17 cellular contexts compared by ENCODE assay signal in genomic region chr7:45982912-45983719, GRCh38.
DNase-seq lines count a peak whose midpoint lies in the region; ATAC-seq and TF ChIP-seq lines count a peak whose summit lies in the region.
"Had no signal": no experiment of that assay in that cellular context is flagged by ENCODE, and none has a peak within 500 bp of the region (broad histone marks: within the 10 kb centered on the region; RNA-seq: fewer than 3 reads in every experiment).

No MANE protein-coding gene starts in this region.

- no peak overlapping the region for H2AFZ ChIP-seq in neuronal stem cell (ENCODE audit: low read length)

- no peaks in the 10 kb centered on the region for H3K9me3 Mint-ChIP-seq in activated CD4-positive, alpha-beta T cell treated with anti-CD3 and anti-CD28 coated beads, Interleukin-2, amount 10 ng/mL, durations not matched to agents 24 days and 14 days
- no peaks in the 10 kb centered on the region for H3K9me3 Mint-ChIP-seq in activated CD4-positive, alpha-beta T cell treated with anti-CD3 and anti-CD28 coated beads for 36 hours (ENCODE audit: low read depth)

- H3K4me3 ChIP-seq in colonic mucosa (no peak overlapping the region), neuronal stem cell (ENCODE audit: low read length in 2 of 2) (no peak overlapping the region), vagina (no peak overlapping the region)
- H3K4me3 ChIP-seq: BLaER1 had no signal

- H4K91ac ChIP-seq in neuronal stem cell (ENCODE audit: low read depth, low read length, poor library complexity): no peak overlapping the region

- H3K9ac ChIP-seq in colonic mucosa (ENCODE audit: low read depth in 2 of 2, low read length in 2 of 2) (no peak overlapping the region), neuronal stem cell (ENCODE audit: low read depth, low read length, poor library complexity) (no peak overlapping the region)
- H3K9ac ChIP-seq: BLaER1 had no signal

- no peaks in the 10 kb centered on the region for H3K36me3 Mint-ChIP-seq in activated CD4-positive, alpha-beta T cell treated with anti-CD3 and anti-CD28 coated beads, Interleukin-2, amount 10 ng/mL, durations not matched to agents 24 days and 14 days (ENCODE audit: low read depth)
- peaks cover 21% of the 10 kb centered on the region for H3K36me3 Mint-ChIP-seq in activated CD4-positive, alpha-beta T cell treated with anti-CD3 and anti-CD28 coated beads for 36 hours (ENCODE audit: low read depth)

- H3K4me3 Mint-ChIP-seq in activated CD4-positive, alpha-beta T cell treated with anti-CD3 and anti-CD28 coated beads, Interleukin-2, amount 10 ng/mL, durations not matched to agents 24 days and 14 days: no peak overlapping the region
- H3K4me3 Mint-ChIP-seq in activated CD4-positive, alpha-beta T cell treated with anti-CD3 and anti-CD28 coated beads for 36 hours: no peak overlapping the region

- H2AK5ac ChIP-seq in neuronal stem cell (ENCODE audit: low read depth, low read length): peak overlapping the region; percentile 78

- no peaks in the 10 kb centered on the region for H3K36me3 ChIP-seq in colonic mucosa
- H3K36me3 ChIP-seq in neuronal stem cell (replicated peaks in 1 of 2; ENCODE audit: control insufficient read depth in 2 of 2, insufficient read depth in 2 of 2, low read length in 2 of 2): no peaks in the 10 kb centered on the region
- H3K36me3 ChIP-seq in vagina: no peaks in the 10 kb centered on the region
- H3K36me3 ChIP-seq: BLaER1 had no signal

- DNase-seq in activated CD4-positive, alpha-beta T cell treated with anti-CD3 and anti-CD28 coated beads, Interleukin-2, amount 10 ng/mL, durations not matched to agents 24 days and 14 days: peak; percentile 43
- no peak for DNase-seq in activated CD4-positive, alpha-beta T cell treated with anti-CD3 and anti-CD28 coated beads for 36 hours
- peak; percentile 12 for DNase-seq in colonic mucosa
- DNase-seq in neuronal stem cell (ENCODE audit: low spot score): no peak
- DNase-seq in vagina (ENCODE audit: extremely low spot score in 2 of 2): peak; percentile 43 to 75
- DNase-seq in activated naive CD4-positive, alpha-beta T cell (lab: John Stamatoyannopoulos, UW): no peak
- no peak for DNase-seq in hepatic stellate cell (ENCODE audit: low spot score)
- DNase-seq: 8988T, DMS79 treated with DMSO at 0.1 percent for 48 hours, GOT3, KBM-7, NCI-H1436 treated with DMSO at 0.1 percent for 48 hours, NCI-H2081, NCI-H510A treated with DMSO at 0.1 percent for 48 hours, NCI-H82 had no signal

- no peak overlapping the region for H4K8ac ChIP-seq in neuronal stem cell (ENCODE audit: low read depth, low read length)

- H3K9me3 ChIP-seq in colonic mucosa (no peaks in the 10 kb centered on the region), neuronal stem cell (replicated peaks in 1 of 2; ENCODE audit: control insufficient read depth in 2 of 2, insufficient read depth in 1 of 2, low read depth in 1 of 2, low read length in 2 of 2) (peaks cover 0 to 5% of the 10 kb centered on the region in 2 donors), vagina (no peaks in the 10 kb centered on the region)
- H3K9me3 ChIP-seq: BLaER1 had no signal

- no peak overlapping the region for H3K23ac ChIP-seq in neuronal stem cell (ENCODE audit: low read depth, low read length, poor library complexity)

- CTCF ChIA-PET in activated CD4-positive, alpha-beta T cell treated with anti-CD3 and anti-CD28 coated beads for 36 hours (lab: Charles Lee): interaction anchor here (0.8 to 1.0 kb wide), 2 partner anchors 12 to 1065 kb away, joined by 3 to 4 read pairs; no protein-coding TSS in a partner anchor

- no peaks in the 10 kb centered on the region for H3K79me1 ChIP-seq in neuronal stem cell (ENCODE audit: low read depth, low read length)

- H3K27ac ChIP-seq in colonic mucosa (no peak overlapping the region), neuronal stem cell (replicated peaks; ENCODE audit: low read length) (no peak overlapping the region), vagina (no peak overlapping the region)
- H3K27ac ChIP-seq: BLaER1 had no signal

- H3K27me3 ChIP-seq in colonic mucosa (no peaks in the 10 kb centered on the region), neuronal stem cell (ENCODE audit: control insufficient read depth in 3 of 3, insufficient read depth in 3 of 3, low read depth in 1 of 3, low read length in 3 of 3) (no peaks in the 10 kb centered on the region), vagina (no peaks in the 10 kb centered on the region)
- H3K27me3 ChIP-seq: BLaER1 had no signal

- H2BK120ac ChIP-seq in neuronal stem cell (ENCODE audit: low read depth, low read length): peak overlapping the region; percentile 4

- H3K4me1 Mint-ChIP-seq in activated CD4-positive, alpha-beta T cell treated with anti-CD3 and anti-CD28 coated beads, Interleukin-2, amount 10 ng/mL, durations not matched to agents 24 days and 14 days: peaks cover 2% of the 10 kb centered on the region
- H3K4me1 Mint-ChIP-seq in activated CD4-positive, alpha-beta T cell treated with anti-CD3 and anti-CD28 coated beads for 36 hours: peaks cover 5% of the 10 kb centered on the region

- H3K4me2 ChIP-seq in neuronal stem cell (ENCODE audit: insufficient read depth, low read length, poor library complexity, severe bottlenecking): no peak overlapping the region
- H3K4me2 ChIP-seq: BLaER1 had no signal

- no peak for TF ChIP-seq POLR2A in vagina (IDR thresholded peaks at IDR 0.05)

- no CpG with 5 or more reads among the region's 11 CpGs for WGBS in neuronal stem cell (ENCODE audit: extremely low coverage in 2 of 2, insufficient read length in 2 of 2, insufficient replicate concordance in 1 of 2), 2 donors

- TF ChIP-seq CTCF in colonic mucosa (IDR thresholded peaks at IDR 0.05) (no peak), vagina (IDR thresholded peaks at IDR 0.05) (no peak)

- no peak overlapping the region for H3K14ac ChIP-seq in neuronal stem cell (ENCODE audit: low read length)

- intact Hi-C loops in activated CD4-positive, alpha-beta T cell treated with anti-CD3 and anti-CD28 coated beads, Interleukin-2, amount 10 ng/mL, durations not matched to agents 24 days and 14 days (cut with micrococcal nuclease): no loop called here
- intact Hi-C loops in activated CD4-positive, alpha-beta T cell treated with anti-CD3 and anti-CD28 coated beads for 36 hours (cut with DNase I, micrococcal nuclease): no loop called here
- intact Hi-C loops in colonic mucosa (cut with DNase I) (no loop called here), vagina (cut with DNase I) (no loop called here)

- no peaks in the 10 kb centered on the region for H3K4me1 ChIP-seq in colonic mucosa
- H3K4me1 ChIP-seq in neuronal stem cell (ENCODE audit: control insufficient read depth in 2 of 2, insufficient read depth in 1 of 2, low read depth in 1 of 2, low read length in 2 of 2): peaks cover 4 to 8% of the 10 kb centered on the region in 2 donors
- peaks cover 8% of the 10 kb centered on the region for H3K4me1 ChIP-seq in vagina
- H3K4me1 ChIP-seq: BLaER1 had no signal

- H2BK15ac ChIP-seq in neuronal stem cell (ENCODE audit: low read length): no peak overlapping the region

- no peak overlapping the region for H2BK12ac ChIP-seq in neuronal stem cell (ENCODE audit: low read length)

- peak overlapping the region; percentile 45 for H3K18ac ChIP-seq in neuronal stem cell (ENCODE audit: low read length)

- no peak for ATAC-seq in activated CD4-positive, alpha-beta T cell treated with anti-CD3 and anti-CD28 coated beads for 36 hours
- ATAC-seq in GM19395 (IDR thresholded peaks at IDR 0.05; ENCODE audit: unreplicated experiment): no peak

- H3K27me3 Mint-ChIP-seq in activated CD4-positive, alpha-beta T cell treated with anti-CD3 and anti-CD28 coated beads, Interleukin-2, amount 10 ng/mL, durations not matched to agents 24 days and 14 days: no peaks in the 10 kb centered on the region
- no peaks in the 10 kb centered on the region for H3K27me3 Mint-ChIP-seq in activated CD4-positive, alpha-beta T cell treated with anti-CD3 and anti-CD28 coated beads for 36 hours

- no peak overlapping the region for H3K27ac Mint-ChIP-seq in activated CD4-positive, alpha-beta T cell treated with anti-CD3 and anti-CD28 coated beads, Interleukin-2, amount 10 ng/mL, durations not matched to agents 24 days and 14 days
- H3K27ac Mint-ChIP-seq in activated CD4-positive, alpha-beta T cell treated with anti-CD3 and anti-CD28 coated beads for 36 hours: no peak overlapping the region

- POLR2A ChIA-PET in activated CD4-positive, alpha-beta T cell treated with anti-CD3 and anti-CD28 coated beads for 36 hours (lab: Charles Lee): no interaction called here

- H3K4ac ChIP-seq in neuronal stem cell (ENCODE audit: low read length): no peak overlapping the region

- peak overlapping the region; percentile 7 for H2BK5ac ChIP-seq in neuronal stem cell (ENCODE audit: low read length)

Comparison
In these comparisons a context has a peak if more than half of its experiments do, and no peak if none do; other contexts are left out.
1. DNase-seq: peak in activated CD4-positive, alpha-beta T cell treated with anti-CD3 and anti-CD28 coated beads, Interleukin-2, amount 10 ng/mL, durations not matched to agents 24 days and 14 days (single experiment), colonic mucosa (single experiment) and vagina (2 of 2); none in activated CD4-positive, alpha-beta T cell treated with anti-CD3 and anti-CD28 coated beads for 36 hours (single experiment), neuronal stem cell (single experiment), activated naive CD4-positive, alpha-beta T cell (0 of 4) and hepatic stellate cell (single experiment).